Comparison of ENCODE assay signal across 8 cellular contexts in the genomic region with DNA sequence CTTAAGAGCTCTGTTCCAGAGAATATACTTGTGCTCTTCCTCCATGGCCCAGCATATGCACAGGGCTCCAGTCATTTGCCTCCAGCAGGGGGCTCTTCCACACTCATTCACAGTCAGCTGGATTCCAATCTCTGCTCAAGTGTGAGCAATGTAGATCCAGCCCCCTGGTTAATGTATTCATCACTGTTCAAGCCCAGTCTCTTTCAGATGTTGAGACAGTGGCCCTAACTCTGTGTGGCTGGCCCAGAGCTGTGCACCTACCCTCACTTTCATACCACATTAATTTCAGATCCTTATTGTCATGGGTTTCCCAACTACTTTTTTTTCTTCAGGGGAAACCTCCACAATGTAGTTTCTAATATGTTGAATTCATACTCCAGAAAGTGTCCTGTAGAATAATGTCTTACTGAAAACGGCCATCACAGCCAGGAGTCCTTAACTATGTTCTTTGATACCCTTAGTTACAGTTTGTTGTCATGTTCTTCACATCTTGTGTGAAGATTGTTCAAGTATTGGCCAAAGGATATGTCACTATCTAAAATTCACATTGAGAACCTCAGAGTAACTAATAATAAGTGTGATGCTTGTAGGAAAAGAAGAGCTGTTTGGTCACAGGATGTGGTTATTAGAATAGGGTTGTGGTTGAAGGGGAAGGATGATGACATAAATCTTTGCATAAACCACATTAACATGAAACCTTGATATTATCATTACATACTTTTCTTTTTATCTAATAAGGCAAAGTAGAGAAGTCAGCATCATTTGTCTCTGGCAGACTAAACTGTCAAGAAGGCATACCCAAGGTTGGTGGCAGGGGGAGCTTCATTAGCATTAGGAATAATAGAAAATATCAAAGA. TPM values are rescaled to one million over a fixed set of nuclear protein-coding genes. Genes with fewer than 3 reads are reported as not detected.
DNase-seq lines count a peak whose midpoint lies in the region; ATAC-seq and TF ChIP-seq lines count a peak whose summit lies in the region.

No MANE protein-coding gene starts in this region.

- H3K36me3 ChIP-seq in KMS-11 (ENCODE audit: insufficient read depth) (no peaks in the 10 kb centered on the region), esophagus (ENCODE audit: control insufficient read depth in 2 of 2, insufficient read depth in 2 of 2, low read length in 1 of 2) (no peaks in the 10 kb centered on the region)

- H3K9me3 Mint-ChIP-seq in osteocyte (ENCODE audit: unreplicated experiment), result peaks cover 5% of the 10 kb centered on the region

- H3K27ac ChIP-seq in KMS-11, result peak overlapping the region; percentile 91
- H3K27ac ChIP-seq in esophagus (ENCODE audit: low read depth in 2 of 2, low read length in 1 of 2), result peak overlapping the region; percentile 1 to 4

- no peaks in the 10 kb centered on the region for H3K36me3 Mint-ChIP-seq in osteocyte (ENCODE audit: unreplicated experiment)

- H3K9me3 ChIP-seq in esophagus (ENCODE audit: control insufficient read depth in 2 of 2, insufficient read depth in 1 of 2, low read depth in 1 of 2, low read length in 1 of 2), result no peaks in the 10 kb centered on the region

- ATAC-seq in GM21786 (IDR thresholded peaks at IDR 0.05; ENCODE audit: unreplicated experiment), result peak; percentile 68

- H3K27me3 ChIP-seq in KMS-11 (ENCODE audit: insufficient read depth, low read depth) (no peaks in the 10 kb centered on the region), esophagus (ENCODE audit: control insufficient read depth in 1 of 2, insufficient read depth in 2 of 2, low read length in 2 of 2) (no peaks in the 10 kb centered on the region)

- 0 to 38% methylated on average over 1 of the region's 1 CpG for WGBS in esophagus, 2 donors

- in situ Hi-C loops in GM13976 (cut with MboI; ENCODE audit: low sequenced_read_pairs, unreplicated experiment), result no loop called here

- H3K27me3 Mint-ChIP-seq in osteocyte (ENCODE audit: unreplicated experiment), result peaks cover 4% of the 10 kb centered on the region

- H3K4me3 ChIP-seq in KMS-11 (IDR thresholded peaks at IDR 0.05; ENCODE audit: insufficient read depth, low read depth, low read length) (no peak overlapping the region), esophagus (ENCODE audit: low read depth in 1 of 2, low read length in 2 of 2) (no peak overlapping the region)

- H3K4me3 Mint-ChIP-seq in osteocyte (ENCODE audit: unreplicated experiment), result no peak overlapping the region

- peak overlapping the region; percentile 41 for H3K9ac ChIP-seq in KMS-11

- H3K27ac Mint-ChIP-seq in osteocyte (ENCODE audit: unreplicated experiment), result no peak overlapping the region

- H2AFZ ChIP-seq in KMS-11 (ENCODE audit: low read depth), result peak overlapping the region; percentile 12; the same call in 1 of the 2 replicates

- H3K79me2 ChIP-seq in KMS-11 (ENCODE audit: insufficient read depth, low read depth), result no peaks in the 10 kb centered on the region

- H3K4me1 ChIP-seq in KMS-11 (ENCODE audit: low read depth, poor library complexity, severe bottlenecking) (peaks cover 37% of the 10 kb centered on the region), esophagus (ENCODE audit: control insufficient read depth in 2 of 2, insufficient read depth in 2 of 2, low read length in 1 of 2) (no peaks in the 10 kb centered on the region)

- DNase-seq in GM13976 (ENCODE audit: low spot score), result peak; percentile 48
- DNase-seq in activated CD4-positive, alpha-beta T cell treated with anti-CD3 and anti-CD28 coated beads for 4 hours, result peak; percentile 43 to 59
- no peak for DNase-seq in osteocyte (ENCODE audit: extremely low spot score, unreplicated experiment)
- DNase-seq in NCI-H1105 (lab: John Stamatoyannopoulos, UW), result no peak
- DNase-seq in NCI-H446 treated with DMSO at 0.1 percent for 48 hours (lab: John Stamatoyannopoulos, UW), result no peak

- H3K4me1 Mint-ChIP-seq in osteocyte (ENCODE audit: unreplicated experiment), result no peaks in the 10 kb centered on the region

- peak; percentile 44 for TF ChIP-seq CTCF in GM13976 (IDR thresholded peaks at IDR 0.05; ENCODE audit: borderline replicate concordance, control extremely low read depth, extremely low read depth, insufficient read depth, missing control alignments)
- peak; percentile 42; the same call in 1 of the 2 replicates for TF ChIP-seq CTCF in KMS-11 (conservative IDR thresholded peaks at IDR 0.05; ENCODE audit: low read depth, low read length)
- peak; percentile 59 for TF ChIP-seq CTCF in osteocyte (IDR thresholded peaks at IDR 0.05)

- peak overlapping the region; percentile 86 for H3K4me2 ChIP-seq in KMS-11

- no peaks in the 10 kb centered on the region for H4K20me1 ChIP-seq in KMS-11 (ENCODE audit: insufficient read depth)

RNA-seq across cellular contexts. Expression of gene HLA-DQA1, which starts 14.4 kb away (rescaled TPM):
- 10 to 100 TPM in 1 of 2 donors, 1 to 10 TPM in 1; 2.8 to 42.9 TPM for polyA plus RNA-seq in esophagus
- total RNA-seq in osteocyte, result not detected in 2 replicates

RNA-seq across cellular contexts. Expression of gene HLA-DRB1, which starts 33.1 kb away (rescaled TPM):
- 10 to 100 TPM in 1 of 2 donors, 1 to 10 TPM in 1; 7.7 to 40.3 TPM for polyA plus RNA-seq in esophagus
- total RNA-seq in osteocyte, result not detected in 2 replicates

RNA-seq across cellular contexts. Expression of gene HLA-DQB1, which starts 43.7 kb away (rescaled TPM):
- 10 to 100 TPM; 16.5 to 53.2 TPM for polyA plus RNA-seq in esophagus
- not detected in 2 replicates for total RNA-seq in osteocyte

Comparison
In these comparisons a context has a peak if more than half of its experiments do, and no peak if none do; other contexts are left out.
1. DNase-seq: peak in GM13976 (single experiment) and activated CD4-positive, alpha-beta T cell treated with anti-CD3 and anti-CD28 coated beads for 4 hours (2 of 2); none in osteocyte (single experiment), NCI-H1105 (single experiment) and NCI-H446 treated with DMSO at 0.1 percent for 48 hours (single experiment).
2. Peak in every context shown above with its lines, with median percentiles within 50 percentile points of each other: CTCF ChIP-seq.